ENCODE assay signal across 1 cellular context in genomic region chr10:60795465-60796202, GRCh38.
TF ChIP-seq lines count a peak whose summit lies in the region.

No MANE protein-coding gene starts in this region.

TF ChIP-seq in HEK293, 187 proteins besides CTCF, POLR2A, EP300 and RAD21 (continued from another document):
- TF ChIP-seq ATF2 (tag by site-specific recombination; IDR thresholded peaks at IDR 0.05; ENCODE audit: low read depth), result peak; percentile 52; the same call in 1 of the 2 replicates
- no peak for TF ChIP-seq ZNF658 (tag by site-specific recombination; IDR thresholded peaks at IDR 0.05)
